Comparison of ENCODE assay signal across 8 cellular contexts in genomic region chr12:101671157-101671791, GRCh38.
DNase-seq lines count a peak whose midpoint lies in the region; ATAC-seq and TF ChIP-seq lines count a peak whose summit lies in the region.

No MANE protein-coding gene starts in this region.

- peak; percentile 96 for ATAC-seq in GM21576 (IDR thresholded peaks at IDR 0.05; ENCODE audit: unreplicated experiment)

- H3K4me3 ChIP-seq in Loucy (ENCODE audit: low read length, poor library complexity, severe bottlenecking) = peak overlapping the region; percentile 40

- H3K9me3 Mint-ChIP-seq in activated naive CD8-positive, alpha-beta T cell (ENCODE audit: low read depth) = no peaks in the 10 kb centered on the region

- H3K4me1 Mint-ChIP-seq in activated naive CD8-positive, alpha-beta T cell (ENCODE audit: low read depth) = peaks cover 19% of the 10 kb centered on the region

- H2AFZ ChIP-seq in Loucy (ENCODE audit: low read length) = peak overlapping the region; percentile 94

- peak overlapping the region; percentile 51 for H3K4me3 Mint-ChIP-seq in activated naive CD8-positive, alpha-beta T cell

- H3K36me3 Mint-ChIP-seq in activated naive CD8-positive, alpha-beta T cell = no peaks in the 10 kb centered on the region

- H3K36me3 ChIP-seq in Loucy (ENCODE audit: insufficient read depth, low read length) = no peaks in the 10 kb centered on the region

- no peaks in the 10 kb centered on the region for H3F3A ChIP-seq in Loucy (ENCODE audit: low read depth)

- H3K9me2 ChIP-seq in Loucy (replicated peaks; ENCODE audit: low read depth, low read length) = no peaks in the 10 kb centered on the region

- no peaks in the 10 kb centered on the region for H3K9me3 ChIP-seq in Loucy (ENCODE audit: insufficient read depth, low read depth, low read length)

- H4K20me1 ChIP-seq in Loucy (ENCODE audit: insufficient read depth, low read length, poor library complexity, severe bottlenecking) = no peaks in the 10 kb centered on the region

- DNase-seq in GM13977 (ENCODE audit: low spot score) (peak; percentile 12), NCI-H82 (lab: John Stamatoyannopoulos, UW) (no peak), NCI-H510A (lab: John Stamatoyannopoulos, UW) (no peak), AG08395 (ENCODE audit: low spot score) (no peak)
- DNase-seq in stimulated activated CD4-positive, alpha-beta T cell treated with anti-CD3 and anti-CD28 coated beads, Interleukin-4, amount 100 ng/mL, for 24 hours = peak; percentile 5

- no peaks in the 10 kb centered on the region for H3K79me2 ChIP-seq in Loucy (ENCODE audit: insufficient read depth, low read length)

- H3K4me1 ChIP-seq in Loucy (ENCODE audit: insufficient read depth, low read length, poor library complexity, severe bottlenecking) = peaks cover 16% of the 10 kb centered on the region

- H3K27ac Mint-ChIP-seq in activated naive CD8-positive, alpha-beta T cell = peak overlapping the region; percentile 46

- no peaks in the 10 kb centered on the region for H3K27me3 ChIP-seq in Loucy (ENCODE audit: insufficient read depth, low read length, poor library complexity, severe bottlenecking)

- in situ Hi-C loops in GM13977 (cut with MboI; ENCODE audit: low pct_unique_long_range_greater_than_20kb, low sequenced_read_pairs, unreplicated experiment) = no loop called here

- H3K27me3 Mint-ChIP-seq in activated naive CD8-positive, alpha-beta T cell = no peaks in the 10 kb centered on the region

- H3K9ac ChIP-seq in Loucy (ENCODE audit: low read depth, low read length, poor library complexity, severe bottlenecking) = no peak overlapping the region

- H3K4me2 ChIP-seq in Loucy (ENCODE audit: low read depth, low read length, poor library complexity, severe bottlenecking) = peak overlapping the region; percentile 62

- TF ChIP-seq CTCF in GM13977 (IDR thresholded peaks at IDR 0.05; ENCODE audit: extremely low read depth, insufficient read depth, missing control alignments) (no peak), Loucy (conservative IDR thresholded peaks at IDR 0.05; ENCODE audit: low read length) (no peak)

Comparison
In these comparisons a context has a peak if more than half of its experiments do, and no peak if none do; other contexts are left out.
1. DNase-seq: peak in GM13977 (single experiment) and stimulated activated CD4-positive, alpha-beta T cell treated with anti-CD3 and anti-CD28 coated beads, Interleukin-4, amount 100 ng/mL, for 24 hours (single experiment); none in NCI-H82 (single experiment), NCI-H510A (single experiment) and AG08395 (single experiment).